In genomic region chr11:1834791-1835670, GRCh38 we compare ENCODE assay signal across 19 cellular contexts. TPM values are rescaled to one million over a fixed set of nuclear protein-coding genes. Genes with fewer than 3 reads are reported as not detected.
DNase-seq lines count a peak whose midpoint lies in the region; ATAC-seq and TF ChIP-seq lines count a peak whose summit lies in the region.
"Had no signal": no experiment of that assay in that cellular context is flagged by ENCODE, and none has a peak within 500 bp of the region (broad histone marks: within the 10 kb centered on the region; RNA-seq: fewer than 3 reads in every experiment).

Gene SYT8 (plus strand): TSS chr11:1834990. CDS start chr11:1835106, 116 bp downstream.

- H3K4me3 ChIP-seq in HCT116 (replicated peaks in 1 of 2; ENCODE audit: low read depth in 1 of 2, low read length in 2 of 2) (peak within 1 kb of the TSS in 1 of 2 experiments; percentile 37; a peak in 1 of 4 replicates), SJCRH30 (peak within 1 kb of the TSS; percentile 8; the same call in 1 of the 2 replicates), skin epidermis (no peak within 1 kb of the TSS)
- H3K4me3 ChIP-seq: ascending aorta had no signal

- no peaks in the 10 kb centered on the region for H4K20me1 ChIP-seq in HCT116 (ENCODE audit: insufficient read depth)

- ATAC-seq in HCT116 (no peak), left colon (peak; percentile 23), HG02981 (IDR thresholded peaks at IDR 0.05; ENCODE audit: unreplicated experiment) (no peak), HG03135 (IDR thresholded peaks at IDR 0.05; ENCODE audit: unreplicated experiment) (no peak), HG03139 (IDR thresholded peaks at IDR 0.05; ENCODE audit: unreplicated experiment) (no peak)

- BruUV-seq in HCT116 (replicated peaks; lab: Mats Ljungman, UMichigan): no TSS peak

- RAD21 ChIA-PET in HCT116 (lab: Charles Lee; ENCODE audit: low non-redundant PET in 1 of 2, low total read pairs in 2 of 2, uncharacterized antibody in 2 of 2, unreplicated experiment in 2 of 2): interaction anchor here (0.7 to 3.1 kb wide), 7 partner anchors 10 to 321 kb away, joined by 3 to 63 read pairs (median 5); no protein-coding TSS in a partner anchor

- no peak for TF ChIP-seq POLR2A in HCT116 (IDR thresholded peaks at IDR 0.05; ENCODE audit: borderline replicate concordance, extremely low read depth, insufficient read depth, insufficient read length)

- H3K27ac ChIP-seq in HCT116 (ENCODE audit: low read depth, low read length) (peak within 1 kb of the TSS; percentile 70), SJCRH30 (no peak within 1 kb of the TSS), skin epidermis (peak within 1 kb of the TSS in 19 of 21 experiments; percentile 49 to 89 (median 75))
- H3K27ac ChIP-seq: ascending aorta had no signal

- CTCF ChIA-PET in HCT116 (lab: Charles Lee): interaction anchor here (0.7 to 5.0 kb wide), 12 partner anchors 10 to 322 kb away, joined by 3 to 259 read pairs (median 9); partner anchors contain the start of gene KRTAP5-6

- H3K79me2 ChIP-seq in HCT116 (ENCODE audit: insufficient read depth, low read length): no peaks in the 10 kb centered on the region

- intact Hi-C loops in HCT116 (cut with micrococcal nuclease): no loop called here
- intact Hi-C loops in left colon (cut with DNase I, micrococcal nuclease): loop anchor here (5.0 to 10.0 kb wide), 3 partner anchors 143 to 320 kb away; no protein-coding TSS in a partner anchor

- no peak for TF ChIP-seq CTCF in HCT116 (IDR thresholded peaks at IDR 0.05 in 2 of 3, conservative IDR thresholded peaks at IDR 0.05 in 1 of 3; ENCODE audit: borderline replicate concordance in 1 of 3, insufficient read depth in 1 of 3, low read depth in 2 of 3, low read length in 2 of 3)

- DNase-seq in HCT116 (ENCODE audit: low read depth, low spot score): no peak
- DNase-seq in SJCRH30: peak; percentile 42 to 45
- peak in 1 of 2 donors; percentile 70 for DNase-seq in left colon
- DNase-seq in DMS 273 (lab: John Stamatoyannopoulos, UW; ENCODE audit: unreplicated experiment): no peak
- DNase-seq: activated CD4-positive, alpha-beta T cell treated with anti-CD3 and anti-CD28 coated beads, Interleukin-2, amount 50 U/mL, for 4 hours; CD4-positive, CD25-positive, alpha-beta regulatory T cell; effector CD4-positive, alpha-beta T cell; foreskin melanocyte; KBM-7; NCI-H1436; NCI-H526 treated with DMSO at 0.1 percent for 48 hours; SHP77 treated with DMSO at 0.1 percent for 48 hours; T1000 had no signal

- no peaks in the 10 kb centered on the region for H3K9me2 ChIP-seq in HCT116 (ENCODE audit: insufficient read depth)

- H3K36me3 ChIP-seq in HCT116 (ENCODE audit: control insufficient read depth in 1 of 2, insufficient read depth in 2 of 2, low read length in 2 of 2): no peaks in the 10 kb centered on the region
- no peaks in the 10 kb centered on the region for H3K36me3 ChIP-seq in SJCRH30
- H3K36me3 ChIP-seq: ascending aorta had no signal

- H3K4me1 ChIP-seq in HCT116 (ENCODE audit: control insufficient read depth in 1 of 2, insufficient read depth in 2 of 2, low read length in 2 of 2) (peaks cover 35 to 55% of the 10 kb centered on the region in 2 experiments), SJCRH30 (peaks cover 75% of the 10 kb centered on the region)

- TF ChIP-seq RAD21 in HCT116 (IDR thresholded peaks at IDR 0.05; ENCODE audit: low read depth): no peak

- POLR2A ChIA-PET in HCT116 (lab: Charles Lee): interaction anchor here (0.6 to 0.8 kb wide), 3 partner anchors 123 to 315 kb away, joined by 3 to 4 read pairs (median 3); no protein-coding TSS in a partner anchor

- H3K27me3 ChIP-seq in HCT116 (ENCODE audit: insufficient read depth, low read length) (no peaks in the 10 kb centered on the region), SJCRH30 (no peaks in the 10 kb centered on the region)
- H3K27me3 ChIP-seq: ascending aorta had no signal

- peak within 1 kb of the TSS; percentile 57 for H3K9ac ChIP-seq in HCT116 (ENCODE audit: low read length)

- H2AFZ ChIP-seq in HCT116 (ENCODE audit: low read depth, low read length, poor library complexity, severe bottlenecking): no peak within 1 kb of the TSS

- H3K9me3 ChIP-seq in HCT116 (ENCODE audit: control insufficient read depth in 1 of 2, insufficient read depth in 1 of 2, low read depth in 1 of 2, low read length in 2 of 2): no peaks in the 10 kb centered on the region
- H3K9me3 ChIP-seq in SJCRH30 (replicated peaks): no peaks in the 10 kb centered on the region
- H3K9me3 ChIP-seq: ascending aorta had no signal

- peak within 1 kb of the TSS; percentile 85 for H3K4me2 ChIP-seq in HCT116 (ENCODE audit: low read length)

TF ChIP-seq in HCT116, 20 proteins besides CTCF, POLR2A, EP300 and RAD21:
- TF ChIP-seq ELF1 (IDR thresholded peaks at IDR 0.05; ENCODE audit: borderline replicate concordance, low read depth) (no peak), JUND (IDR thresholded peaks at IDR 0.05) (no peak), TCF7L2 (IDR thresholded peaks at IDR 0.05; ENCODE audit: borderline replicate concordance, extremely low read depth, insufficient read depth, insufficient read length) (no peak), ZNF274 (IDR thresholded peaks at IDR 0.05; ENCODE audit: low read depth, low read length) (no peak), YY1 (IDR thresholded peaks at IDR 0.05; ENCODE audit: extremely low read depth, insufficient replicate concordance, low read depth, low read length) (no peak), EZH2 (IDR thresholded peaks at IDR 0.05) (no peak), SP1 (IDR thresholded peaks at IDR 0.05; ENCODE audit: low read depth) (no peak), MAX (IDR thresholded peaks at IDR 0.05) (no peak), ZFX (IDR thresholded peaks at IDR 0.05) (no peak), CBX3 (IDR thresholded peaks at IDR 0.05; ENCODE audit: low read depth) (no peak), EGR1 (IDR thresholded peaks at IDR 0.05; ENCODE audit: low read depth) (no peak)
- TF ChIP-seq, protein P1, sequence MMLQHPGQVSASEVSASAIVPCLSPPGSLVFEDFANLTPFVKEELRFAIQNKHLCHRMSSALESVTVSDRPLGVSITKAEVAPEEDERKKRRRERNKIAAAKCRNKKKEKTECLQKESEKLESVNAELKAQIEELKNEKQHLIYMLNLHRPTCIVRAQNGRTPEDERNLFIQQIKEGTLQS (IDR thresholded peaks at IDR 0.05): no peak

RNA-seq across cellular contexts. Expression of gene SYT8, which starts in this region (rescaled TPM):
- total RNA-seq in HCT116 (2021; ENCODE audit: unreplicated experiment) (1.0 TPM), left colon (1 to 10 TPM in 1 of 2 donors, under 1 TPM in 1; 0.75 to 4.6 TPM)
- 0.39 and 0.72 TPM in 2 replicates for polyA plus RNA-seq in HCT116 (2012)
- 1.7 and 2.7 TPM in 2 replicates for total RNA-seq in SJCRH30 (2014; rRNA removed; shearing (Covaris generic))
- total RNA-seq: activated T-helper 2 cell treated with anti-CD3 and anti-CD28 coated beads, Interferon-gamma antibody, Interleukin-2, Interleukin-4, amounts not matched to agents 10 μg/mL and 5 μg/mL and 100 μg/mL, durations not matched to agents 14 hours and 24 hours and 36 hours; ascending aorta; CD4-positive, CD25-positive, alpha-beta regulatory T cell had no signal
- polyA plus RNA-seq: CD4-positive, CD25-positive, alpha-beta regulatory T cell had no signal

Comparison
In these comparisons a context has a peak if more than half of its experiments do, and no peak if none do; other contexts are left out.
1. DNase-seq: peak in SJCRH30 (2 of 2); none in HCT116 (single experiment) and DMS 273 (single experiment).